Comparison of ENCODE assay signal across 9 cellular contexts in the genomic region with DNA sequence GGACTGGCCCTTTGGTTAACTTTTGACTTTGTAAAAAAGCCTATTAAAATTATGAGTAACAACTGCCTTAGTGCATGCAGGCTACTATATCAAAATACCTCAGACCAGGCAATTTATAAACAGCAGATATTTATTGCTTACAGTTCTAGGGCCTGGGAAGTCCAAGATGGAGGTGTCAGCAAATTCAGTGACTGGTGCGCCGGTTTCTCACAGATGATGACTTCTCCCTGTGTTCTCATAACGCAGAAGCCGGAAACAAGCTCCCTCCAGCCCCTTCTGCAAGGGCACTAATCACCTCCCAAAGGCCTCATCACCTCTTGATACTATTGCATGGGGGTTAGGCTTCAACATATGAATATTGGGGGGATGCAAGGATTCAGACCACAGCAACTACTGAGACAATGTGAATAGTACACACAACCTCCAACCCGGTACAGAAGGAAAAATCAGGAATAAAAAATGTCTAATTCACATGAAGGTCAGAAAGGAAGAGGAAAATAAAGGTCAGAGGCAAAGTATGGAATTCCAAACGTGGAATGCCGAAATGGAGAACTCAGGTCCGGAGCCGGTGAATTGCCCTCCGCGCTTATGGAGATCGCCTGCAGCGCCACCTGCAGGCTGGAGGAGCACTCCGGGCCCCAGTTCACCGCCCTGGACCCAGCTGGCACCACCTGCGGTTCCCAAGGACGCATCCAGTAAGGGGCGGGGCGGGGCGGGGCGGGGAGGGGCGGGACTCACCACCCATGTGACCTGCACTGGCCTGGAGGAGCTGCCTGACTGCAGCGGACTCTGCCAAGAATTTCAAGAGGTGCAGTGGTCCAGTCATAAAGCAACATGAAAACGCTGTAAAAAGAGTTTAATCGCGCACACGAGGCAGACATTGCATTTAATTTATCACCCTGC.
DNase-seq lines count a peak whose midpoint lies in the region; ATAC-seq and TF ChIP-seq lines count a peak whose summit lies in the region.
"Had no signal": no experiment of that assay in that cellular context is flagged by ENCODE, and none has a peak within 500 bp of the region (broad histone marks: within the 10 kb centered on the region; RNA-seq: fewer than 3 reads in every experiment).

No MANE protein-coding gene starts in this region.

- peaks cover 0 to 16% (median 0%) of the 10 kb centered on the region in 12 donors for H3K4me1 ChIP-seq in heart left ventricle

- no peak overlapping the region for H3K27ac Mint-ChIP-seq in activated naive CD4-positive, alpha-beta T cell treated with anti-CD3 and anti-CD28 coated beads for 36 hours
- no peak overlapping the region for H3K27ac Mint-ChIP-seq in stimulated activated naive CD8-positive, alpha-beta T cell treated with anti-CD3 and anti-CD28 coated beads, Interleukin-15, amount 100 ng/mL, for 72 hours

- peak; percentile 31 to 64 (median 50) for TF ChIP-seq CTCF in heart left ventricle (IDR thresholded peaks at IDR 0.05)

- TF ChIP-seq POLR2A in heart left ventricle (IDR thresholded peaks at IDR 0.05): no peak

- no peak overlapping the region for H3K4me3 ChIP-seq in heart left ventricle

- H3K36me3 ChIP-seq in heart left ventricle: no peaks in the 10 kb centered on the region

- intact Hi-C loops in activated naive CD4-positive, alpha-beta T cell treated with anti-CD3 and anti-CD28 coated beads for 36 hours (cut with micrococcal nuclease): loop anchor here (1.0 kb wide), 1 partner anchor 29 kb away; no protein-coding TSS in a partner anchor
- intact Hi-C loops in heart left ventricle (cut with DNase I): loop anchor here in 2 of 10 donors (2.0 to 5.0 kb wide), 2 partner anchors 203 to 204 kb away; partner anchors contain the start of gene KIF26A (in 2 of the 2)

- no peaks in the 10 kb centered on the region for H3K4me1 Mint-ChIP-seq in activated naive CD4-positive, alpha-beta T cell treated with anti-CD3 and anti-CD28 coated beads for 36 hours (ENCODE audit: low read depth)
- no peaks in the 10 kb centered on the region for H3K4me1 Mint-ChIP-seq in stimulated activated naive CD8-positive, alpha-beta T cell treated with anti-CD3 and anti-CD28 coated beads, Interleukin-15, amount 100 ng/mL, for 72 hours

- H3K36me3 Mint-ChIP-seq in activated naive CD4-positive, alpha-beta T cell treated with anti-CD3 and anti-CD28 coated beads for 36 hours (ENCODE audit: low read depth): no peaks in the 10 kb centered on the region

- DNase-seq in activated naive CD4-positive, alpha-beta T cell treated with anti-CD3 and anti-CD28 coated beads for 36 hours: peak; percentile 48
- no peak for DNase-seq in activated naive CD4-positive, alpha-beta T cell treated with Interleukin-2 at 50 U/mL for 16 hours
- peak; percentile 34 for DNase-seq in RPMI7951 (ENCODE audit: low read depth)
- peak in 4 of 5 donors; percentile 41 to 77 (median 52) for DNase-seq in heart left ventricle
- DNase-seq in stimulated activated naive CD8-positive, alpha-beta T cell treated with anti-CD3 and anti-CD28 coated beads, Interleukin-15, amount 100 ng/mL, for 72 hours: peak; percentile 37 to 38
- DNase-seq in NCI-H2196 (lab: John Stamatoyannopoulos, UW; ENCODE audit: unreplicated experiment): no peak
- DNase-seq: activated T-cell treated with anti-CD3 and anti-CD28 coated beads, Interleukin-2, amount 50 U/mL, for 4 hours had no signal

- H3K9me3 ChIP-seq in heart left ventricle: peaks cover 0 to 17% (median 0%) of the 10 kb centered on the region in 12 donors

- H3K9me3 Mint-ChIP-seq in activated naive CD4-positive, alpha-beta T cell treated with anti-CD3 and anti-CD28 coated beads for 36 hours: peaks cover 10% of the 10 kb centered on the region
- peaks cover 6 to 11% of the 10 kb centered on the region in 2 donors for H3K9me3 Mint-ChIP-seq in stimulated activated naive CD8-positive, alpha-beta T cell treated with anti-CD3 and anti-CD28 coated beads, Interleukin-15, amount 100 ng/mL, for 72 hours

- H3K27ac ChIP-seq in heart left ventricle: no peak overlapping the region

- no peak overlapping the region for H3K4me3 Mint-ChIP-seq in activated naive CD4-positive, alpha-beta T cell treated with anti-CD3 and anti-CD28 coated beads for 36 hours
- H3K4me3 Mint-ChIP-seq in stimulated activated naive CD8-positive, alpha-beta T cell treated with anti-CD3 and anti-CD28 coated beads, Interleukin-15, amount 100 ng/mL, for 72 hours: peak overlapping the region in 1 of 2 donors; percentile 6
- H3K4me3 Mint-ChIP-seq: activated T-cell treated with anti-CD3 and anti-CD28 coated beads, Interleukin-2, amount 50 U/mL, for 4 hours had no signal

- H3K27me3 Mint-ChIP-seq in activated naive CD4-positive, alpha-beta T cell treated with anti-CD3 and anti-CD28 coated beads for 36 hours (ENCODE audit: low read depth): peaks cover 2% of the 10 kb centered on the region
- peaks cover 9% of the 10 kb centered on the region for H3K27me3 Mint-ChIP-seq in stimulated activated naive CD8-positive, alpha-beta T cell treated with anti-CD3 and anti-CD28 coated beads, Interleukin-15, amount 100 ng/mL, for 72 hours

- CTCF ChIA-PET in activated naive CD4-positive, alpha-beta T cell treated with anti-CD3 and anti-CD28 coated beads for 36 hours (lab: Charles Lee): no interaction called here

- H3K27me3 ChIP-seq in heart left ventricle: peaks cover 0 to 15% (median 0%) of the 10 kb centered on the region in 9 donors

- 39 to 64% (median 46%) methylated on average over 22 to 27 of the region's 27 CpGs for WGBS in heart left ventricle, 4 donors

- ATAC-seq in heart left ventricle: peak in 3 of 4 donors; percentile 74 to 94 (median 89)
- peak; percentile 84 for ATAC-seq in stimulated activated naive CD8-positive, alpha-beta T cell treated with anti-CD3 and anti-CD28 coated beads, Interleukin-15, amount 100 ng/mL, for 72 hours
- ATAC-seq in GM19397 (IDR thresholded peaks at IDR 0.05; ENCODE audit: unreplicated experiment): no peak
- no peak for ATAC-seq in GM21576 (IDR thresholded peaks at IDR 0.05; ENCODE audit: unreplicated experiment)

Comparison
In these comparisons a context has a peak if more than half of its experiments do, and no peak if none do; other contexts are left out.
1. DNase-seq: peak in activated naive CD4-positive, alpha-beta T cell treated with anti-CD3 and anti-CD28 coated beads for 36 hours (single experiment), RPMI7951 (single experiment), heart left ventricle (4 of 5) and stimulated activated naive CD8-positive, alpha-beta T cell treated with anti-CD3 and anti-CD28 coated beads, Interleukin-15, amount 100 ng/mL, for 72 hours (2 of 2); none in activated naive CD4-positive, alpha-beta T cell treated with Interleukin-2 at 50 U/mL for 16 hours (single experiment) and NCI-H2196 (single experiment).
2. ATAC-seq: peak in heart left ventricle (3 of 4) and stimulated activated naive CD8-positive, alpha-beta T cell treated with anti-CD3 and anti-CD28 coated beads, Interleukin-15, amount 100 ng/mL, for 72 hours (single experiment); none in GM19397 (single experiment) and GM21576 (single experiment).